1 cellular context compared by ENCODE assay signal in the genomic region with DNA sequence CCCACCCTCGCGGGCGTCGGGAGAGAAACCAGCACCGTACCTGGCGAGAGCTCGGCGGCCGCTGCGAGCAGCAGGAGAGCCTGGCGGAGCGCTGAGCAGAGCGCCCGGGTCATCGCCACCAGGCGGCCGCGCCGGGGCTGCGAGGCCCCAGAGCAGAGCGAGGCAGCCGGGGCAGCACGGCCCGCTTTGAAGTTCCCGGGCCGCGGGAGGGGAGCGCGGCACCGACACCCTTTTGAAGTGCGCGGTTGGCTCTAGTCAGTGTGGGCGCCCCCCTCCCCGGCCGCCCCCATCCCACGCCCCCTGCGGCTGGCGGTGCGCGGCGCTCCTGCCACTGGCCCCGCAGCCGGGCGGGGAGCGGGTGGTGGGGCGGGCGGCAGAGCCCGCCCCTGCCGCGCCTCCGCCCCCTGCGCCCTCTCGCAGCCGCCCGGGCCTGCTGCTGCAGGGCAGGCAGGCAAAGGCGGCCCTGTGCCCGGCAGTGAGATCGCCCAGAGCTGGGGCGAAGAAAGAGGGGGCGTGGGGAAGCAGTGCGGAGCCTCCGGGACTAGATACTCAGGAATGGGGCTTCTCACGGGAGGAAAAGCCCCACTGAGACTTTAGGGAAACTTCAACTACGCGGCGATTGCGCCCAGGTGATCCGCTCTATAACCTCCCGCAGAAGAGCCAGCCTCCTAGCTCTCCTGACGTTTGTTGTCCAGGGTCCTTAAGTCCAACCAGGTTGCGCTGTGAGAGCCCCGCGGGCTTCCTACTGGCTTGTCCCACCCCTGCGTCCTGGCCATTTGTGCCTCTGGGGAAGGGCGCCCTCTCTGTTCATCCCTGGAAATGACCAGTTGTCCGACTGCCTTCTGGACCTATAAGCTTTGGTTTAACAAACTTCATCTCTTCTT.
TF ChIP-seq lines count a peak whose summit lies in the region.

TSS of gene ACVR1C (minus strand) at position 333 of the 884 bp plus-strand sequence. CDS start at position 113, 220 bp downstream.

TF ChIP-seq in HepG2, 621 proteins besides CTCF, POLR2A, EP300 and RAD21 (continued from another document and continues in another):
- TF ChIP-seq ZBTB40 (IDR thresholded peaks at IDR 0.05): no peak
- no peak for TF ChIP-seq ZBTB40 (CRISPR knock-in tag; IDR thresholded peaks at IDR 0.05)
- no peak for TF ChIP-seq KDM5A (IDR thresholded peaks at IDR 0.05; ENCODE audit: borderline replicate concordance, low read length)
- TF ChIP-seq E2F2 (CRISPR knock-in tag; IDR thresholded peaks at IDR 0.05; ENCODE audit: borderline replicate concordance): peak; percentile 62; the same call in 1 of the 2 replicates
- TF ChIP-seq ZNF343 (CRISPR knock-in tag; IDR thresholded peaks at IDR 0.05): no peak
- TF ChIP-seq ZNF550 (CRISPR knock-in tag; IDR thresholded peaks at IDR 0.05; ENCODE audit: borderline replicate concordance): 0 out of 2 replicates have a peak, but pooled peaks have one; percentile 9
- no peak for TF ChIP-seq RFXANK (CRISPR knock-in tag; IDR thresholded peaks at IDR 0.05)
- TF ChIP-seq NFATC3 (CRISPR knock-in tag; IDR thresholded peaks at IDR 0.05): no peak
- no peak for TF ChIP-seq PCBP2 (optimal IDR thresholded peaks at IDR 0.05; ENCODE audit: low read depth, low read length, poor library complexity, severe bottlenecking)
- no peak for TF ChIP-seq SAFB2 (CRISPR knock-in tag; IDR thresholded peaks at IDR 0.05; ENCODE audit: borderline replicate concordance, low read depth)
- TF ChIP-seq ZNF782 (CRISPR knock-in tag; IDR thresholded peaks at IDR 0.05; ENCODE audit: borderline replicate concordance): peak; percentile 41; the same call in 1 of the 2 replicates
- TF ChIP-seq CEBPG (CRISPR knock-in tag; IDR thresholded peaks at IDR 0.05): no peak
- TF ChIP-seq, protein P1, sequence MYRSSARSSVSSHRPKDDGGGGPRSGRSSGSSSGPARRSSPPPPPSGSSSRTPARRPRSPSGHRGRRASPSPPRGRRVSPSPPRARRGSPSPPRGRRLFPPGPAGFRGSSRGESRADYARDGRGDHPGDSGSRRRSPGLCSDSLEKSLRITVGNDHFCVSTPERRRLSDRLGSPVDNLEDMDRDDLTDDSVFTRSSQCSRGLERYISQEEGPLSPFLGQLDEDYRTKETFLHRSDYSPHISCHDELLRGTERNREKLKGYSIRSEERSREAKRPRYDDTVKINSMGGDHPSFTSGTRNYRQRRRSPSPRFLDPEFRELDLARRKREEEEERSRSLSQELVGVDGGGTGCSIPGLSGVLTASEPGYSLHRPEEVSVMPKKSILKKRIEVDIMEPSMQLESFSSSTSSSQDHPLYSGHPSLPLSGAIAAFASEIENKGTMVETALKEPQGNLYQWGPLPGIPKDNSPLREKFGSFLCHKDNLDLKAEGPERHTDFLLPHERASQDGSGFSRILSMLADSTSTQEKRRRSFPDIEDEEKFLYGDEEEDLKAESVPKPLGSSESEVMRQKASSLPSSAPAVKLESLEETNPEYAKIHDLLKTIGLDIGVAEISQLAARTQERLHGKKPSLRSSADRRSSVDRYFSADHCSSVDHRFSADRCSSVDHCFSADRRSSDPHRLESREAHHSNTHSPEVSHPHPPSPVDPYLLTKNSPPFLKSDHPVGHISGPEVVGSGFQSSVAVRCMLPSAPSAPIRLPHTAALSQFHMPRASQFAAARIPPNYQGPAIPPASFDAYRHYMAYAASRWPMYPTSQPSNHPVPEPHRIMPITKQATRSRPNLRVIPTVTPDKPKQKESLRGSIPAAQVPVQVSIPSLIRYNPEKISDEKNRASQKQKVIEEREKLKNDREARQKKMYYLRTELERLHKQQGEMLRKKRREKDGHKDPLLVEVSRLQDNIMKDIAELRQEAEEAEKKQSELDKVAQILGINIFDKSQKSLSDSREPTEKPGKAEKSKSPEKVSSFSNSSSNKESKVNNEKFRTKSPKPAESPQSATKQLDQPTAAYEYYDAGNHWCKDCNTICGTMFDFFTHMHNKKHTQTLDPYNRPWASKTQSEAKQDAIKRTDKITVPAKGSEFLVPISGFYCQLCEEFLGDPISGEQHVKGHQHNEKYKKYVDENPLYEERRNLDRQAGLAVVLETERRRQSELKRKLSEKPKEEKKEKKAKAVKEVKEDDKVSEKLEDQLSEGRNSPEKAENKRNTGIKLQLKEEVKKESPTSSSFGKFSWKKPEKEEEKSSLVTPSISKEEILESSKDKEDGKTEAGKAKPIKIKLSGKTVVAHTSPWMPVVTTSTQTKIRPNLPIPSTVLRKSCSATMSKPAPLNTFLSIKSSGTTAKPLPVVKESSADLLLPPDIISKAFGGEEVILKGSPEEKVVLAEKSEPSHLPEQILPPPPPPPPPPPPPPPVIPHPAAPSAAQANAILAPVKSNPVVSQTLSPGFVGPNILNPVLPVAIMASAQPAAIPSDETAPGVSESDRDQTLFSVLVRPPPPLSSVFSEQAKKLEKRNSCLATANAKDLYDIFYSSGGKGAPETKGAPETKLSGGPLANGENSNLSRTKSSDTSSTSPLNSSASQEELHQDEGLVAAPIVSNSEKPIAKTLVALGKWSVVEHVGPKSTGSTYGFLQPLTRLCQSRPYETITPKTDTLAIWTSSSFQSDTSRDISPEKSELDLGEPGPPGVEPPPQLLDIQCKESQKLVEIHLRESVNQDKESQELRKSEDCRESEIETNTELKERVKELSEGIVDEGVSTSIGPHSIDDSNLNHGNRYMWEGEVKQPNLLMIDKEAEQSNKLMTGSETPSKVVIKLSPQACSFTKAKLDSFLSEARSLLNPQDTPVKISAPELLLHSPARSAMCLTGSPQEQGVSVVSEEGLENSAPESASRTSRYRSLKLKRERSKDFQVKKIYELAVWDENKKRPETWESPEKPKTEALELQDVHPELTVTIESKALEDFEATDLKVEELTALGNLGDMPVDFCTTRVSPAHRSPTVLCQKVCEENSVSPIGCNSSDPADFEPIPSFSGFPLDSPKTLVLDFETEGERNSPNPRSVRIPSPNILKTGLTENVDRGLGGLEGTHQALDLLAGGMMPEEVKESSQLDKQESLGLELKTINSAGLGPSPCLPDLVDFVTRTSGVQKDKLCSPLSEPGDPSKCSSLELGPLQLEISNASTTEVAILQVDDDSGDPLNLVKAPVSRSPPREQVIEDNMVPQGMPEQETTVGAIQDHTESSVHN (CRISPR knock-in tag; IDR thresholded peaks at IDR 0.05): no peak
- TF ChIP-seq EZH2 (conservative IDR thresholded peaks at IDR 0.05; ENCODE audit: low read depth, low read length): no peak
- TF ChIP-seq SETDB1 (CRISPR knock-in tag; IDR thresholded peaks at IDR 0.05; ENCODE audit: borderline replicate concordance): no peak
- no peak for TF ChIP-seq REXO4 (CRISPR knock-in tag; IDR thresholded peaks at IDR 0.05; ENCODE audit: borderline replicate concordance)
- TF ChIP-seq, protein P2, sequence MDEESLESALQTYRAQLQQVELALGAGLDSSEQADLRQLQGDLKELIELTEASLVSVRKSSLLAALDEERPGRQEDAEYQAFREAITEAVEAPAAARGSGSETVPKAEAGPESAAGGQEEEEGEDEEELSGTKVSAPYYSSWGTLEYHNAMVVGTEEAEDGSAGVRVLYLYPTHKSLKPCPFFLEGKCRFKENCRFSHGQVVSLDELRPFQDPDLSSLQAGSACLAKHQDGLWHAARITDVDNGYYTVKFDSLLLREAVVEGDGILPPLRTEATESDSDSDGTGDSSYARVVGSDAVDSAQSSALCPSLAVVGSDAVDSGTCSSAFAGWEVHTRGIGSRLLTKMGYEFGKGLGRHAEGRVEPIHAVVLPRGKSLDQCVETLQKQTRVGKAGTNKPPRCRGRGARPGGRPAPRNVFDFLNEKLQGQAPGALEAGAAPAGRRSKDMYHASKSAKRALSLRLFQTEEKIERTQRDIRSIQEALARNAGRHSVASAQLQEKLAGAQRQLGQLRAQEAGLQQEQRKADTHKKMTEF (CRISPR knock-in tag; IDR thresholded peaks at IDR 0.05): peak; percentile 38; the same call in 1 of the 2 replicates
- TF ChIP-seq ZBTB7A (CRISPR knock-in tag; IDR thresholded peaks at IDR 0.05): no peak
- no peak for TF ChIP-seq ZNF7 (CRISPR knock-in tag; IDR thresholded peaks at IDR 0.05)
- TF ChIP-seq AGO1 (IDR thresholded peaks at IDR 0.05; ENCODE audit: low read depth, low read length, poor library complexity, severe bottlenecking): no peak
- no peak for TF ChIP-seq RAD51 (IDR thresholded peaks at IDR 0.05; ENCODE audit: borderline replicate concordance)
- no peak for TF ChIP-seq CREBL2 (CRISPR knock-in tag; IDR thresholded peaks at IDR 0.05; ENCODE audit: borderline replicate concordance)
- TF ChIP-seq ZNF850 (CRISPR knock-in tag; conservative IDR thresholded peaks at IDR 0.05): no peak
- no peak for TF ChIP-seq ZFP1 (CRISPR knock-in tag; IDR thresholded peaks at IDR 0.05)
- TF ChIP-seq JDP2 (CRISPR knock-in tag; IDR thresholded peaks at IDR 0.05; ENCODE audit: borderline replicate concordance): no peak
- no peak for TF ChIP-seq CBX5 (CRISPR knock-in tag; IDR thresholded peaks at IDR 0.05; ENCODE audit: borderline replicate concordance)
- 0 out of 2 replicates have a peak, but pooled peaks have one; percentile 17 for TF ChIP-seq ARHGAP35 (CRISPR knock-in tag; IDR thresholded peaks at IDR 0.05; ENCODE audit: borderline replicate concordance)
- TF ChIP-seq ZBTB42 (CRISPR knock-in tag; IDR thresholded peaks at IDR 0.05): no peak
- peak; percentile 51; the same call in 1 of the 2 replicates for TF ChIP-seq MEIS2 (CRISPR knock-in tag; IDR thresholded peaks at IDR 0.05)
- TF ChIP-seq ZNF260 (CRISPR knock-in tag; IDR thresholded peaks at IDR 0.05; ENCODE audit: borderline replicate concordance, low read depth): no peak
- TF ChIP-seq ZNF703 (CRISPR knock-in tag; IDR thresholded peaks at IDR 0.05; ENCODE audit: borderline replicate concordance): no peak
- TF ChIP-seq ZNF460 (CRISPR knock-in tag; IDR thresholded peaks at IDR 0.05; ENCODE audit: borderline replicate concordance): no peak
- TF ChIP-seq KDM5B (CRISPR knock-in tag; IDR thresholded peaks at IDR 0.05; ENCODE audit: borderline replicate concordance): 0 out of 2 replicates have a peak, but pooled peaks have one; percentile 46
- TF ChIP-seq ZNF841 (CRISPR knock-in tag; IDR thresholded peaks at IDR 0.05; ENCODE audit: borderline replicate concordance): peak; percentile 86
- no peak for TF ChIP-seq SATB2 (CRISPR knock-in tag; IDR thresholded peaks at IDR 0.05)
- no peak for TF ChIP-seq ATM (IDR thresholded peaks at IDR 0.05; ENCODE audit: borderline replicate concordance)
